Comparison of ENCODE assay signal across 9 cellular contexts in genomic region chr11:67032830-67033555, GRCh38. TPM values are rescaled to one million over a fixed set of nuclear protein-coding genes. Genes with fewer than 3 reads are reported as not detected.
DNase-seq lines count a peak whose midpoint lies in the region; ATAC-seq and TF ChIP-seq lines count a peak whose summit lies in the region.
"Had no signal": no experiment of that assay in that cellular context is flagged by ENCODE, and none has a peak within 500 bp of the region (broad histone marks: within the 10 kb centered on the region; RNA-seq: fewer than 3 reads in every experiment).

No MANE protein-coding gene starts in this region.

- DNase-seq in EL (peak; percentile 94), SK-N-SH (no peak), fibroblast of peridontal ligament (ENCODE audit: extremely low read depth) (peak; percentile 90), psoas muscle (peak in 1 of 2 donors; percentile 57), activated gamma-delta T cell (lab: John Stamatoyannopoulos, UW) (no peak), NCI-H345 treated with DMSO at 0.1 percent for 48 hours (lab: John Stamatoyannopoulos, UW; ENCODE audit: unreplicated experiment) (no peak)
- DNase-seq in activated CD4-positive, alpha-beta T cell treated with anti-CD3 and anti-CD28 coated beads, Interleukin-2, amount 10 ng/mL, durations not matched to agents 24 days and 14 days: no peak
- no peak for DNase-seq in activated CD4-positive, alpha-beta T cell treated with anti-CD3 and anti-CD28 coated beads for 1 hour
- DNase-seq: NCI-H1694 treated with DMSO at 0.1 percent for 48 hours had no signal

- H3K27ac ChIP-seq in SK-N-SH (ENCODE audit: low read depth in 2 of 2, low read length in 1 of 2): peak overlapping the region in 1 of 2 experiments; percentile 74; a peak in 2 of 4 replicates
- no peak overlapping the region for H3K27ac ChIP-seq in psoas muscle

- H3K9me2 ChIP-seq in SK-N-SH: no peaks in the 10 kb centered on the region

- TF ChIP-seq EP300 in SK-N-SH (IDR thresholded peaks at IDR 0.05; ENCODE audit: borderline replicate concordance in 1 of 2, low read depth in 1 of 2, low read length in 1 of 2): no peak; a peak in 1 of 4 replicates

- no peaks in the 10 kb centered on the region for H4K20me1 ChIP-seq in SK-N-SH (ENCODE audit: insufficient read depth)

- H3K4me3 Mint-ChIP-seq in activated CD4-positive, alpha-beta T cell treated with anti-CD3 and anti-CD28 coated beads, Interleukin-2, amount 10 ng/mL, durations not matched to agents 24 days and 14 days: no peak overlapping the region

- H3K4me2 ChIP-seq in SK-N-SH: peak overlapping the region; percentile 61

- H3K36me3 ChIP-seq in SK-N-SH (replicated peaks in 1 of 2; ENCODE audit: control insufficient read depth in 1 of 2, insufficient read depth in 2 of 2, low read length in 1 of 2): no peaks in the 10 kb centered on the region
- H3K36me3 ChIP-seq in psoas muscle (ENCODE audit: insufficient read depth in 1 of 2, low read depth in 1 of 2): no peaks in the 10 kb centered on the region

- H3K27me3 Mint-ChIP-seq in activated CD4-positive, alpha-beta T cell treated with anti-CD3 and anti-CD28 coated beads, Interleukin-2, amount 10 ng/mL, durations not matched to agents 24 days and 14 days: peaks cover 20% of the 10 kb centered on the region

- no peak overlapping the region for H3K4me3 ChIP-seq in SK-N-SH (ENCODE audit: low read depth in 2 of 2, low read length in 1 of 2)
- H3K4me3 ChIP-seq in psoas muscle: no peak overlapping the region

- H3K36me3 Mint-ChIP-seq in activated CD4-positive, alpha-beta T cell treated with anti-CD3 and anti-CD28 coated beads, Interleukin-2, amount 10 ng/mL, durations not matched to agents 24 days and 14 days (ENCODE audit: low read depth): no peaks in the 10 kb centered on the region

- H3K9me3 ChIP-seq in SK-N-SH: no peaks in the 10 kb centered on the region
- no peaks in the 10 kb centered on the region for H3K9me3 ChIP-seq in psoas muscle

- peaks cover 17% of the 10 kb centered on the region for H3F3A ChIP-seq in SK-N-SH (replicated peaks; ENCODE audit: insufficient read depth)

- H3K27ac Mint-ChIP-seq in activated CD4-positive, alpha-beta T cell treated with anti-CD3 and anti-CD28 coated beads, Interleukin-2, amount 10 ng/mL, durations not matched to agents 24 days and 14 days: no peak overlapping the region

- H3K9ac ChIP-seq in SK-N-SH: peak overlapping the region; percentile 2; the same call in 1 of the 2 replicates

- H3K79me2 ChIP-seq in SK-N-SH (ENCODE audit: insufficient read depth): no peaks in the 10 kb centered on the region

- 50% methylated on average over 12 of the region's 12 CpGs for WGBS in SK-N-SH (ENCODE audit: low lambda C conversion rate)
- WGBS in psoas muscle, 3 donors: 66 to 81% (median 70%) methylated on average over 11 to 12 of the region's 12 CpGs

- POLR2A ChIA-PET in SK-N-SH (lab: Yijun Ruan, JAX): no interaction called here

- peak overlapping the region; percentile 6; the same call in 1 of the 2 replicates for H2AFZ ChIP-seq in SK-N-SH (ENCODE audit: low read depth)

- ATAC-seq in psoas muscle: peak; percentile 56 to 71 (median 61)

- H3K4me1 Mint-ChIP-seq in activated CD4-positive, alpha-beta T cell treated with anti-CD3 and anti-CD28 coated beads, Interleukin-2, amount 10 ng/mL, durations not matched to agents 24 days and 14 days: no peaks in the 10 kb centered on the region

- intact Hi-C loops in psoas muscle (cut with DNase I): no loop called here
- intact Hi-C loops in activated CD4-positive, alpha-beta T cell treated with anti-CD3 and anti-CD28 coated beads, Interleukin-2, amount 10 ng/mL, durations not matched to agents 24 days and 14 days (cut with micrococcal nuclease): no loop called here

- H3K9me3 Mint-ChIP-seq in activated CD4-positive, alpha-beta T cell treated with anti-CD3 and anti-CD28 coated beads, Interleukin-2, amount 10 ng/mL, durations not matched to agents 24 days and 14 days: no peaks in the 10 kb centered on the region

- H3K27me3 ChIP-seq in SK-N-SH (ENCODE audit: insufficient read depth): no peaks in the 10 kb centered on the region
- H3K27me3 ChIP-seq in psoas muscle (ENCODE audit: insufficient read depth in 3 of 3, low read length in 2 of 3): no peaks in the 10 kb centered on the region

- CTCF ChIA-PET in SK-N-SH (lab: Yijun Ruan, JAX): no interaction called here

- no peak for TF ChIP-seq RAD21 in SK-N-SH (IDR thresholded peaks at IDR 0.05; ENCODE audit: low read length)

- H3K4me1 ChIP-seq in SK-N-SH (ENCODE audit: control insufficient read depth in 1 of 2, insufficient read depth in 2 of 2, low read depth in 1 of 2, low read length in 1 of 2) (peaks cover 3 to 21% of the 10 kb centered on the region in 2 experiments; a peak in 3 of 4 replicates), psoas muscle (no peaks in the 10 kb centered on the region)

- TF ChIP-seq CTCF in SK-N-SH (IDR thresholded peaks at IDR 0.05) (no peak), psoas muscle (IDR thresholded peaks at IDR 0.05) (no peak)

TF ChIP-seq in SK-N-SH, 30 proteins besides CTCF, POLR2A, EP300 and RAD21:
- TF ChIP-seq JUND (IDR thresholded peaks at IDR 0.05): peak; percentile 66
- no peak; the same call in 1 of the 2 replicates for TF ChIP-seq TAF1 (IDR thresholded peaks at IDR 0.05; ENCODE audit: borderline replicate concordance, low read depth, low read length)
- TF ChIP-seq TCF12 (IDR thresholded peaks at IDR 0.05): peak; percentile 56; the same call in 1 of the 2 replicates
- peak; percentile 83 for TF ChIP-seq NFIC (IDR thresholded peaks at IDR 0.05; ENCODE audit: borderline replicate concordance)
- TF ChIP-seq FOSL2 (IDR thresholded peaks at IDR 0.05; ENCODE audit: borderline replicate concordance, low read depth): peak; percentile 75; the same call in 1 of the 2 replicates
- TF ChIP-seq NRF1 (IDR thresholded peaks at IDR 0.05; ENCODE audit: low read depth, low read length): no peak
- no peak for TF ChIP-seq MEF2A (IDR thresholded peaks at IDR 0.05; ENCODE audit: borderline replicate concordance, low read depth)
- TF ChIP-seq ELF1 (IDR thresholded peaks at IDR 0.05): no peak
- TF ChIP-seq REST (IDR thresholded peaks at IDR 0.05; ENCODE audit: low read depth, low read length): no peak
- no peak for TF ChIP-seq PBX3 (IDR thresholded peaks at IDR 0.05)

RNA-seq across cellular contexts. Expression of gene SYT12, which starts 10.1 kb away (rescaled TPM):
- polyA plus RNA-seq in SK-N-SH (2012; rRNA removed) (0.52 and 0.61 TPM in 2 replicates), psoas muscle (under 1 TPM; 0.17 to 0.38 (median 0.18) TPM)
- 0.30 and 0.39 TPM in 2 replicates for polyA plus RNA-seq in SK-N-SH (2012; cell fraction: cytosol; rRNA removed)
- polyA plus RNA-seq in SK-N-SH (2012; cell fraction: nucleus; rRNA removed): 1.2 and 1.5 TPM in 2 replicates
- under 1 TPM in 3 of 4 donors, not detected in 1; 0.20 to 0.61 (median 0.48) TPM for total RNA-seq in psoas muscle
- not detected in 2 replicates for total RNA-seq in activated CD4-positive, alpha-beta T cell treated with anti-CD3 and anti-CD28 coated beads, Interleukin-2, amount 10 ng/mL, durations not matched to agents 24 days and 14 days

RNA-seq across cellular contexts. Expression of gene RHOD, which starts 23.7 kb away (rescaled TPM):
- polyA plus RNA-seq in SK-N-SH (2012; rRNA removed) (0.06 TPM in 1 of 2 replicates, not detected in the other), psoas muscle (10 to 100 TPM; 14.2 to 56.5 (median 20.9) TPM)
- not detected in 2 replicates for polyA plus RNA-seq in SK-N-SH (2012; cell fraction: cytosol; rRNA removed)
- 0.18 and 0.20 TPM in 2 replicates for polyA plus RNA-seq in SK-N-SH (2012; cell fraction: nucleus; rRNA removed)
- total RNA-seq in psoas muscle: 10 to 100 TPM in 3 of 4 donors, 1 to 10 TPM in 1; 9.7 to 41.7 (median 27.5) TPM
- 0.35 TPM in 1 of 2 replicates, not detected in the other for total RNA-seq in activated CD4-positive, alpha-beta T cell treated with anti-CD3 and anti-CD28 coated beads, Interleukin-2, amount 10 ng/mL, durations not matched to agents 24 days and 14 days

RNA-seq across cellular contexts. Expression of gene C11orf86, which starts 57.9 kb away (rescaled TPM):
- polyA plus RNA-seq in SK-N-SH (2012; rRNA removed) (0.06 and 0.08 TPM in 2 replicates), psoas muscle (under 1 TPM in 2 of 3 donors, not detected in 1; 0.04 to 0.10 TPM)
- polyA plus RNA-seq in SK-N-SH (2012; cell fraction: cytosol; rRNA removed): 0.05 and 0.08 TPM in 2 replicates
- 0.04 and 0.21 TPM in 2 replicates for polyA plus RNA-seq in SK-N-SH (2012; cell fraction: nucleus; rRNA removed)
- not detected for total RNA-seq in psoas muscle
- not detected in 2 replicates for total RNA-seq in activated CD4-positive, alpha-beta T cell treated with anti-CD3 and anti-CD28 coated beads, Interleukin-2, amount 10 ng/mL, durations not matched to agents 24 days and 14 days

Comparison
In these comparisons a context has a peak if more than half of its experiments do, and no peak if none do; other contexts are left out.
1. DNase-seq: peak in EL (single experiment) and fibroblast of peridontal ligament (single experiment); none in SK-N-SH (single experiment), activated gamma-delta T cell (single experiment), activated CD4-positive, alpha-beta T cell treated with anti-CD3 and anti-CD28 coated beads, Interleukin-2, amount 10 ng/mL, durations not matched to agents 24 days and 14 days (single experiment), NCI-H345 treated with DMSO at 0.1 percent for 48 hours (single experiment) and activated CD4-positive, alpha-beta T cell treated with anti-CD3 and anti-CD28 coated beads for 1 hour (single experiment).